In the genomic region with DNA sequence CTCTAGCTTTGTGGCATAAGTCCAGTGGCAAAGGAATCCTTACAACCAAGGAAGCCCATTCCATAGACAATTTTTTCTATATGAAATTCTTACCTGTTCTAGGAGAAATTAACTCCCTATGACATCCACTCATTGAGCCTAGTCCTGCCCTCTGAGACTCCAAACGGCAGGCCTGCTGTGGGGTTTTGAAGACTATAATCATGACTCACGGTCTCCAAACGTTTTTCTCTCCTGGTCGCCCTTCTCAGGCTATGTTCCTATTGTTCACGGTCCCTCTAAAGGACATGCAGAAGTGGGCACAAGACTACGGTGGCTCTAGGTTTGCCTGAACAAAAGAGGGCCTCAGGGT, we compare ENCODE assay signal across 7 cellular contexts. TPM values are rescaled to one million over a fixed set of nuclear protein-coding genes. Genes with fewer than 3 reads are reported as not detected.
DNase-seq lines count a peak whose midpoint lies in the region; ATAC-seq, FAIRE-seq and TF ChIP-seq lines count a peak whose summit lies in the region.

No MANE protein-coding gene starts in this region.

- H4K20me1 ChIP-seq in SU-DHL-6 (ENCODE audit: low read depth, low read length) = peaks cover 7% of the 10 kb centered on the region; the same call in 1 of the 2 replicates

- 0 to 1% (median 0%) methylated on average over 6 of the region's 6 CpGs for WGBS in small intestine, 3 donors

- peak overlapping the region; percentile 94 for H3K4me3 ChIP-seq in H7 (ENCODE audit: insufficient read depth, low read depth, low read length)
- peak overlapping the region; percentile 76 for H3K4me3 ChIP-seq in SU-DHL-6 (ENCODE audit: insufficient read depth, low read length, poor library complexity, severe bottlenecking)
- H3K4me3 ChIP-seq in small intestine (ENCODE audit: low read depth in 1 of 2, low read length in 2 of 2) = peak overlapping the region; percentile 89 to 98

- H3K27ac ChIP-seq in SU-DHL-6 (ENCODE audit: low read depth, low read length) = peak overlapping the region; percentile 55
- no peak overlapping the region for H3K27ac ChIP-seq in foreskin keratinocyte
- peak overlapping the region; percentile 73 to 91 for H3K27ac ChIP-seq in small intestine (ENCODE audit: low read depth in 1 of 2, low read length in 1 of 2)

- peaks cover 22% of the 10 kb centered on the region for H3K36me3 ChIP-seq in H7 (replicated peaks; ENCODE audit: control insufficient read depth, insufficient read depth, low read length)
- H3K36me3 ChIP-seq in SU-DHL-6 (ENCODE audit: low read length) = peaks cover 35% of the 10 kb centered on the region
- H3K36me3 ChIP-seq in small intestine (ENCODE audit: control insufficient read depth in 2 of 2, insufficient read depth in 2 of 2, low read length in 2 of 2) = peaks cover 6 to 12% of the 10 kb centered on the region in 2 donors

- DNase-seq in H7 (no peak), foreskin keratinocyte (no peak), small intestine (no peak), NCI-H1417 treated with DMSO at 0.1 percent for 48 hours (lab: John Stamatoyannopoulos, UW) (no peak), SW480 (ENCODE audit: low spot score) (no peak)

- H3K27me3 ChIP-seq in H7 (ENCODE audit: control insufficient read depth, insufficient read depth, low read length) (no peaks in the 10 kb centered on the region), SU-DHL-6 (ENCODE audit: low read length) (no peaks in the 10 kb centered on the region), foreskin keratinocyte (no peaks in the 10 kb centered on the region), small intestine (ENCODE audit: control insufficient read depth in 2 of 2, insufficient read depth in 2 of 2, low read length in 2 of 2) (no peaks in the 10 kb centered on the region)

- no peaks in the 10 kb centered on the region for H3K9me2 ChIP-seq in SU-DHL-6 (replicated peaks; ENCODE audit: insufficient read depth, low read length)

- peak overlapping the region; percentile 72 for H3K4me2 ChIP-seq in SU-DHL-6 (ENCODE audit: low read depth, low read length, poor library complexity, severe bottlenecking)

- no peaks in the 10 kb centered on the region for H3K9me3 ChIP-seq in SU-DHL-6 (ENCODE audit: insufficient read depth, low read length)
- no peaks in the 10 kb centered on the region for H3K9me3 ChIP-seq in small intestine (ENCODE audit: control insufficient read depth, low read depth)

- H3K79me2 ChIP-seq in SU-DHL-6 (ENCODE audit: insufficient read depth, low read length) = peaks cover 39% of the 10 kb centered on the region

- FAIRE-seq in small intestine (lab: Jason Lieb, UNC) = no peak

- no peak overlapping the region for H2AFZ ChIP-seq in SU-DHL-6 (ENCODE audit: low read depth, low read length, severe bottlenecking)

- H3K9ac ChIP-seq in SU-DHL-6 (ENCODE audit: low read length) = peak overlapping the region; percentile 78

- H3F3A ChIP-seq in SU-DHL-6 (ENCODE audit: insufficient read depth) = 0 out of 2 replicates have a peak, but pooled peaks cover 4% of the 10 kb centered on the region

- no peaks in the 10 kb centered on the region for H3K4me1 ChIP-seq in foreskin keratinocyte
- H3K4me1 ChIP-seq in small intestine (ENCODE audit: control insufficient read depth in 2 of 2, insufficient read depth in 1 of 2, low read depth in 1 of 2, low read length in 1 of 2) = peaks cover 3 to 7% of the 10 kb centered on the region in 2 donors

- TF ChIP-seq CTCF in SU-DHL-6 (IDR thresholded peaks at IDR 0.05; ENCODE audit: insufficient read depth, low read length, poor library complexity, severe bottlenecking) = no peak
- TF ChIP-seq CTCF in foreskin keratinocyte (conservative IDR thresholded peaks at IDR 0.05) = no peak

- ATAC-seq in foreskin keratinocyte = peak; percentile 47
- no peak for ATAC-seq in HG03469 (IDR thresholded peaks at IDR 0.05; ENCODE audit: unreplicated experiment)

RNA-seq across cellular contexts. Expression of a gene that starts 0.6 kb away (rescaled TPM):
- total RNA-seq in H7 (2014; rRNA removed; shearing (Covaris generic)) = 71.9 and 82.8 TPM in 2 replicates
- total RNA-seq in foreskin keratinocyte = 40.6 and 51.1 TPM in 2 replicates
- 62.7 and 83.3 TPM in 2 replicates for polyA plus RNA-seq in foreskin keratinocyte
- 10 to 100 TPM; 11.9 to 38.8 (median 17.4) TPM for polyA plus RNA-seq in small intestine

RNA-seq across cellular contexts. Expression of a gene that starts 16.3 kb away (rescaled TPM):
- 18.6 and 22.9 TPM in 2 replicates for total RNA-seq in H7 (2014; rRNA removed; shearing (Covaris generic))
- total RNA-seq in foreskin keratinocyte = 19.3 and 23.2 TPM in 2 replicates
- polyA plus RNA-seq in foreskin keratinocyte (9.5 and 9.7 TPM in 2 replicates), small intestine (1 to 10 TPM; 5.6 to 9.2 (median 5.7) TPM)

RNA-seq across cellular contexts. Expression of a gene that starts 30.7 kb away (rescaled TPM):
- 2.2 and 2.5 TPM in 2 replicates for total RNA-seq in H7 (2014; rRNA removed; shearing (Covaris generic))
- total RNA-seq in foreskin keratinocyte = 3.8 and 4.3 TPM in 2 replicates
- 3.6 and 4.5 TPM in 2 replicates for polyA plus RNA-seq in foreskin keratinocyte
- 1 to 10 TPM; 4.5 to 6.0 (median 5.1) TPM for polyA plus RNA-seq in small intestine
